In genomic region chr1:217747156-217747769, GRCh38 we compare ENCODE assay signal across 8 cellular contexts.
DNase-seq lines count a peak whose midpoint lies in the region; ATAC-seq and TF ChIP-seq lines count a peak whose summit lies in the region.

No MANE protein-coding gene starts in this region.

- no peaks in the 10 kb centered on the region for H3K36me3 ChIP-seq in neural cell (ENCODE audit: insufficient read depth, low read length)

- CTCF ChIA-PET in activated CD4-positive, alpha-beta T cell treated with anti-CD3 and anti-CD28 coated beads for 36 hours (lab: Charles Lee), result no interaction called here

- peak; percentile 78 for TF ChIP-seq RAD21 in neural cell (conservative IDR thresholded peaks at IDR 0.05)

- H3K4me3 ChIP-seq in neural cell (ENCODE audit: low read length), result no peak overlapping the region

- H3K9me3 ChIP-seq in neural cell (ENCODE audit: low read length), result no peaks in the 10 kb centered on the region

- H3K27ac ChIP-seq in neural cell (ENCODE audit: low read length), result no peak overlapping the region
- H3K27ac ChIP-seq in substantia nigra (ENCODE audit: low read depth, low read length, poor library complexity, severe bottlenecking), result no peak overlapping the region

- H3K9me3 Mint-ChIP-seq in HFFc6 (no peaks in the 10 kb centered on the region), chondrocyte (ENCODE audit: low read depth) (no peaks in the 10 kb centered on the region)
- H3K9me3 Mint-ChIP-seq in activated CD4-positive, alpha-beta T cell treated with anti-CD3 and anti-CD28 coated beads for 36 hours (ENCODE audit: low read depth), result no peaks in the 10 kb centered on the region

- H3K27ac Mint-ChIP-seq in HFFc6 (no peak overlapping the region), chondrocyte (ENCODE audit: unreplicated experiment) (no peak overlapping the region)
- no peak overlapping the region for H3K27ac Mint-ChIP-seq in activated CD4-positive, alpha-beta T cell treated with anti-CD3 and anti-CD28 coated beads for 36 hours

- no peak overlapping the region for H3K4me2 ChIP-seq in neural cell (ENCODE audit: low read length)

- no peak overlapping the region for H3K9ac ChIP-seq in neural cell (ENCODE audit: low read length)

- H2AFZ ChIP-seq in neural cell (ENCODE audit: low read depth, low read length), result no peak overlapping the region

- no peaks in the 10 kb centered on the region for H3K27me3 Mint-ChIP-seq in HFFc6 (ENCODE audit: insufficient read depth)
- H3K27me3 Mint-ChIP-seq in chondrocyte (ENCODE audit: low read depth), result peaks cover 16% of the 10 kb centered on the region
- H3K27me3 Mint-ChIP-seq in activated CD4-positive, alpha-beta T cell treated with anti-CD3 and anti-CD28 coated beads for 36 hours, result no peaks in the 10 kb centered on the region

- DNase-seq in D341Med (ENCODE audit: low spot score) (peak; percentile 36), HFFc6 (peak; percentile 41), NCI-H69 (lab: John Stamatoyannopoulos, UW) (peak; percentile 75), chondrocyte (ENCODE audit: low spot score) (no peak), substantia nigra (lab: John Stamatoyannopoulos, UW) (no peak)
- DNase-seq in stimulated activated CD4-positive, alpha-beta T cell treated with anti-CD3 and anti-CD28 coated beads, Interleukin-2, amount 100 ng/mL, for 48 hours, result no peak
- no peak for DNase-seq in activated CD4-positive, alpha-beta T cell treated with anti-CD3 and anti-CD28 coated beads for 36 hours

- no peak overlapping the region for H3K4me3 Mint-ChIP-seq in HFFc6
- no peak overlapping the region for H3K4me3 Mint-ChIP-seq in chondrocyte (ENCODE audit: unreplicated experiment)
- no peak overlapping the region for H3K4me3 Mint-ChIP-seq in activated CD4-positive, alpha-beta T cell treated with anti-CD3 and anti-CD28 coated beads for 36 hours

- H3K27me3 ChIP-seq in neural cell (ENCODE audit: insufficient read depth, low read depth, low read length), result no peaks in the 10 kb centered on the region

- H3K9me2 ChIP-seq in neural cell (ENCODE audit: insufficient read depth, low read length), result no peaks in the 10 kb centered on the region

- H3K4me1 Mint-ChIP-seq in HFFc6 (ENCODE audit: low read depth) (no peaks in the 10 kb centered on the region), chondrocyte (ENCODE audit: low read depth) (no peaks in the 10 kb centered on the region)
- no peaks in the 10 kb centered on the region for H3K4me1 Mint-ChIP-seq in activated CD4-positive, alpha-beta T cell treated with anti-CD3 and anti-CD28 coated beads for 36 hours

- intact Hi-C loops in activated CD4-positive, alpha-beta T cell treated with anti-CD3 and anti-CD28 coated beads for 36 hours (cut with DNase I, micrococcal nuclease), result loop anchor here in 1 of 2 experiments (2.0 to 10.0 kb wide), 4 partner anchors 322 to 995 kb away; no protein-coding TSS in a partner anchor

- no peaks in the 10 kb centered on the region for H3F3A ChIP-seq in neural cell (ENCODE audit: insufficient read depth, low read length, poor library complexity, severe bottlenecking)

- H3K36me3 Mint-ChIP-seq in HFFc6 (ENCODE audit: low read depth) (no peaks in the 10 kb centered on the region), chondrocyte (ENCODE audit: low read depth) (no peaks in the 10 kb centered on the region)
- H3K36me3 Mint-ChIP-seq in activated CD4-positive, alpha-beta T cell treated with anti-CD3 and anti-CD28 coated beads for 36 hours (ENCODE audit: low read depth), result no peaks in the 10 kb centered on the region

- POLR2A ChIA-PET in activated CD4-positive, alpha-beta T cell treated with anti-CD3 and anti-CD28 coated beads for 36 hours (lab: Charles Lee), result no interaction called here

- no peaks in the 10 kb centered on the region for H3K79me2 ChIP-seq in neural cell (replicated peaks; ENCODE audit: insufficient read depth, low read length)

- ATAC-seq in activated CD4-positive, alpha-beta T cell treated with anti-CD3 and anti-CD28 coated beads for 36 hours, result no peak

- TF ChIP-seq CTCF in HFFc6 (IDR thresholded peaks at IDR 0.05) (peak; percentile 89), chondrocyte (IDR thresholded peaks at IDR 0.05) (peak; percentile 95), neural cell (IDR thresholded peaks at IDR 0.05; ENCODE audit: poor library complexity, severe bottlenecking) (peak; percentile 77)

- no peaks in the 10 kb centered on the region for H4K20me1 ChIP-seq in neural cell (ENCODE audit: insufficient read depth)

- TF ChIP-seq EP300 in neural cell (conservative IDR thresholded peaks at IDR 0.05; ENCODE audit: poor library complexity, severe bottlenecking), result no peak

TF ChIP-seq in neural cell, 6 proteins besides CTCF, POLR2A, EP300 and RAD21:
- TF ChIP-seq REST (IDR thresholded peaks at IDR 0.05; ENCODE audit: borderline replicate concordance) (no peak), SMC3 (conservative IDR thresholded peaks at IDR 0.05; ENCODE audit: poor library complexity) (peak; percentile 80), EZH2 (IDR thresholded peaks at IDR 0.05; ENCODE audit: borderline replicate concordance, insufficient read depth, low read length, poor library complexity, severe bottlenecking) (no peak), POLR2AphosphoS5 (IDR thresholded peaks at IDR 0.05) (no peak)

Comparison
In these comparisons a context has a peak if more than half of its experiments do, and no peak if none do; other contexts are left out.
1. DNase-seq: peak in D341Med (single experiment), HFFc6 (single experiment) and NCI-H69 (single experiment); none in chondrocyte (single experiment), substantia nigra (0 of 49), stimulated activated CD4-positive, alpha-beta T cell treated with anti-CD3 and anti-CD28 coated beads, Interleukin-2, amount 100 ng/mL, for 48 hours (0 of 2) and activated CD4-positive, alpha-beta T cell treated with anti-CD3 and anti-CD28 coated beads for 36 hours (single experiment).
2. Peak in every context shown above with its lines, with median percentiles within 50 percentile points of each other: CTCF ChIP-seq.